Comparison of ENCODE assay signal across 18 cellular contexts in the genomic region with DNA sequence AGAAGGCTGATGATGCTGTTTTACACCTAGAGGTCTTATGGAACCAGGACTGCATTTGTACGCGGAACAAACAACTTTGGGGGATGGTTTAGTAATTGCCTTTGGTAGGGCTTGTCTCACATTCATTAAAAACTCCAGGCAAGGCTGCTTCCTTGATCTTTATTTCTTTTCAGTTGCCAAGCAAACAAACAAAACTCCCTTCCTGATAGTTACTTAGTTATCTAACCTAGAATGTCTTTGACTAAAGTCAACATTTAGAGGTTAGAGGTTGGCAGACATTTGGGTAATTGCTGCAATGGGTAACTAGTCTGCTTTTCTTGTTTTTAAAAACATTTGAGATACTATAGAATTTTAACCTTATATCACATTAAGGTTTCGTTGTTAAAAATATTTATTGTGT.
DNase-seq lines count a peak whose midpoint lies in the region; ATAC-seq, FAIRE-seq and TF ChIP-seq lines count a peak whose summit lies in the region.
"Had no signal": no experiment of that assay in that cellular context is flagged by ENCODE, and none has a peak within 500 bp of the region (broad histone marks: within the 10 kb centered on the region; RNA-seq: fewer than 3 reads in every experiment).

No MANE protein-coding gene starts in this region.

- TF ChIP-seq CTCF in liver (IDR thresholded peaks at IDR 0.05; ENCODE audit: low read depth, low read length, missing input control) (no peak), HepG2 (CRISPR knock-in tag; IDR thresholded peaks at IDR 0.05) (no peak), tibial nerve (IDR thresholded peaks at IDR 0.05) (no peak)

- no peak overlapping the region for H3K23ac ChIP-seq in mesendoderm (ENCODE audit: low read length)

- H4K20me1 ChIP-seq in HepG2 (ENCODE audit: insufficient read depth, low read length), result no peaks in the 10 kb centered on the region

- no peak for TF ChIP-seq EP300 in HepG2 (IDR thresholded peaks at IDR 0.05; ENCODE audit: low read depth in 2 of 2, low read length in 2 of 2)
- no peak for TF ChIP-seq EP300 in HepG2 (CRISPR knock-in tag; IDR thresholded peaks at IDR 0.05; ENCODE audit: borderline replicate concordance)
- TF ChIP-seq EP300 in tibial nerve (IDR thresholded peaks at IDR 0.05), result no peak

- TF ChIP-seq RAD21 in liver (IDR thresholded peaks at IDR 0.05) (no peak), HepG2 (CRISPR knock-in tag; IDR thresholded peaks at IDR 0.05) (no peak)

- H2BK5ac ChIP-seq in mesendoderm (ENCODE audit: low read length), result no peak overlapping the region

- no peak for FAIRE-seq in HepG2 (lab: Jason Lieb, UNC)
- FAIRE-seq: A549, GM12891, K562 had no signal

- no peak overlapping the region for H3K56ac ChIP-seq in mesendoderm (ENCODE audit: low read length)

- ATAC-seq in HepG2, result no peak
- ATAC-seq: A549, K562 had no signal

- H3K9me3 ChIP-seq in liver (ENCODE audit: control insufficient read depth in 4 of 4, low read length in 3 of 4) (no peaks in the 10 kb centered on the region), HepG2 (ENCODE audit: low read length) (no peaks in the 10 kb centered on the region), tibial nerve (no peaks in the 10 kb centered on the region)
- H3K9me3 ChIP-seq: A549, BE2C, Peyer's patch had no signal

- TF ChIP-seq POLR2A in HepG2 (IDR thresholded peaks at IDR 0.05; ENCODE audit: insufficient read depth in 1 of 2, low read depth in 2 of 2, low read length in 2 of 2) (no peak), tibial nerve (IDR thresholded peaks at IDR 0.05) (no peak)

- intact Hi-C loops in HepG2 (cut with micrococcal nuclease; ENCODE audit: unreplicated experiment), result no loop called here

- H3K9ac ChIP-seq in liver (ENCODE audit: low read depth in 1 of 2, low read length in 2 of 2) (no peak overlapping the region), HepG2 (ENCODE audit: insufficient read depth, low read depth, low read length) (no peak overlapping the region), mesendoderm (ENCODE audit: low read length) (no peak overlapping the region)

- no peak overlapping the region for H2AFZ ChIP-seq in HepG2 (ENCODE audit: low read length)

- no TSS peak for BruUV-seq in HepG2 (replicated peaks; lab: Mats Ljungman, UMichigan)

- H3K27me3 ChIP-seq in liver (ENCODE audit: control insufficient read depth in 4 of 4, insufficient read depth in 4 of 4, low read length in 3 of 4) (no peaks in the 10 kb centered on the region), HepG2 (ENCODE audit: control insufficient read depth in 1 of 2, insufficient read depth in 2 of 2, low read length in 2 of 2) (no peaks in the 10 kb centered on the region), mesendoderm (ENCODE audit: insufficient read depth, low read length, poor library complexity) (no peaks in the 10 kb centered on the region), tibial nerve (no peaks in the 10 kb centered on the region)
- H3K27me3 ChIP-seq: BE2C, Peyer's patch had no signal

- H3K79me2 ChIP-seq in HepG2 (ENCODE audit: insufficient read depth, low read length) (no peaks in the 10 kb centered on the region), mesendoderm (ENCODE audit: control insufficient read depth, insufficient read depth, low read length) (no peaks in the 10 kb centered on the region)

- POLR2A ChIA-PET in HepG2 (lab: Yijun Ruan, JAX), result no interaction called here

- H3K27ac ChIP-seq in liver (ENCODE audit: low read depth in 1 of 2, low read length in 2 of 2), result no peak overlapping the region
- no peak overlapping the region for H3K27ac ChIP-seq in HepG2 (ENCODE audit: extremely low read length, insufficient read depth, low read length)
- no peak overlapping the region for H3K27ac ChIP-seq in mesendoderm (ENCODE audit: low read depth, low read length)
- H3K27ac ChIP-seq in tibial nerve, result no peak overlapping the region
- H3K27ac ChIP-seq: A549, Peyer's patch had no signal

- H3K79me1 ChIP-seq in mesendoderm (ENCODE audit: low read length), result no peaks in the 10 kb centered on the region

- H2BK120ac ChIP-seq in mesendoderm (ENCODE audit: low read depth, low read length), result no peak overlapping the region

- H3K18ac ChIP-seq in mesendoderm (ENCODE audit: low read length), result no peak overlapping the region

- in situ Hi-C loops in HepG2 (cut with HindIII; ENCODE audit: extremely low pct_ligation_motif_present, low pct_unique_long_range_greater_than_20kb), result no loop called here

- DNase-seq in HepG2 (ENCODE audit: low spot score) (no peak), NCI-H748 treated with DMSO at 0.1 percent for 48 hours (lab: John Stamatoyannopoulos, UW) (peak; percentile 19), mesendoderm (peak; percentile 17), foreskin melanocyte (no peak), tibial nerve (ENCODE audit: low spot score in 2 of 2) (no peak), Kasumi-1 (lab: John Stamatoyannopoulos, UW) (no peak)
- DNase-seq: BE2C, H7, NCI-H1092, NCI-H146, NCI-H2081 treated with DMSO at 0.1 percent for 48 hours, NCI-H446, NCI-H526, Peyer's patch had no signal

- CTCF ChIA-PET in HepG2 (lab: Yijun Ruan, JAX; ENCODE audit: low intra/inter-chr PET ratio, low total read pairs), result no interaction called here

- H3K36me3 ChIP-seq in liver (ENCODE audit: control insufficient read depth in 4 of 4, insufficient read depth in 3 of 4, low read depth in 1 of 4, low read length in 3 of 4), result no peaks in the 10 kb centered on the region
- H3K36me3 ChIP-seq in HepG2 (replicated peaks in 1 of 2; ENCODE audit: control insufficient read depth in 1 of 2, insufficient read depth in 2 of 2, low read length in 2 of 2), result no peaks in the 10 kb centered on the region
- no peaks in the 10 kb centered on the region for H3K36me3 ChIP-seq in mesendoderm (ENCODE audit: control insufficient read depth, insufficient read depth, low read length)
- no peaks in the 10 kb centered on the region for H3K36me3 ChIP-seq in tibial nerve
- H3K36me3 ChIP-seq: BE2C, Peyer's patch had no signal

- no peak overlapping the region for H2BK15ac ChIP-seq in mesendoderm (replicated peaks; ENCODE audit: low read depth)

- no peak overlapping the region for H2AK5ac ChIP-seq in mesendoderm (ENCODE audit: low read length)

- no peak overlapping the region for H3K4me2 ChIP-seq in HepG2 (ENCODE audit: low read depth, low read length)
- H3K4me2 ChIP-seq in mesendoderm (ENCODE audit: low read length), result no peak overlapping the region
- H3K4me2 ChIP-seq: A549 had no signal

- no peak overlapping the region for H4K5ac ChIP-seq in mesendoderm (ENCODE audit: low read length)

- H3K4me1 ChIP-seq in liver (ENCODE audit: control insufficient read depth in 4 of 4, insufficient read depth in 4 of 4, low read length in 3 of 4), result peaks cover 0 to 3% (median 1%) of the 10 kb centered on the region in 4 donors
- H3K4me1 ChIP-seq in HepG2 (ENCODE audit: insufficient read depth, low read length), result no peaks in the 10 kb centered on the region
- no peaks in the 10 kb centered on the region for H3K4me1 ChIP-seq in mesendoderm (ENCODE audit: control insufficient read depth, low read depth, low read length)
- no peaks in the 10 kb centered on the region for H3K4me1 ChIP-seq in tibial nerve
- H3K4me1 ChIP-seq: A549, BE2C, Peyer's patch had no signal

- 43% methylated on average over 3 of the region's 3 CpGs for WGBS in liver
- 1% methylated on average over 3 of the region's 3 CpGs for WGBS in HepG2 (ENCODE audit: low lambda C conversion rate)
- WGBS in mesendoderm (ENCODE audit: extremely low coverage, insufficient coverage, low lambda C conversion rate), result no CpG with 5 or more reads among the region's 3 CpGs
- WGBS in tibial nerve, 2 donors, result 76 to 83% methylated on average over 3 of the region's 3 CpGs

- no peak overlapping the region for H4K8ac ChIP-seq in mesendoderm (ENCODE audit: low read depth, low read length)

- H3K4me3 ChIP-seq in liver (ENCODE audit: low read depth in 1 of 3, low read length in 3 of 3) (no peak overlapping the region), HepG2 (replicated peaks in 1 of 3; ENCODE audit: insufficient read depth in 1 of 3, low read depth in 2 of 3, low read length in 3 of 3) (no peak overlapping the region), mesendoderm (ENCODE audit: low read length) (no peak overlapping the region), tibial nerve (no peak overlapping the region)
- H3K4me3 ChIP-seq: A549, K562, Peyer's patch had no signal

- H3K4ac ChIP-seq in mesendoderm (ENCODE audit: low read depth, low read length), result no peak overlapping the region

TF ChIP-seq in liver, 16 proteins besides CTCF, POLR2A, EP300 and RAD21:
- TF ChIP-seq HNF4G (IDR thresholded peaks at IDR 0.05) (no peak), FOXA2 (IDR thresholded peaks at IDR 0.05) (peak; percentile 21), YY1 (IDR thresholded peaks at IDR 0.05) (peak; percentile 44), RXRA (IDR thresholded peaks at IDR 0.05) (peak in 1 of 2 donors; percentile 24), GABPA (IDR thresholded peaks at IDR 0.05 in 1 of 2, conservative IDR thresholded peaks at IDR 0.05 in 1 of 2) (no peak), HNF4A (conservative IDR thresholded peaks at IDR 0.05) (peak; percentile 17 to 39)
TF ChIP-seq in liver: peak in this region for 4.

TF ChIP-seq in HepG2, 621 proteins besides CTCF, POLR2A, EP300 and RAD21 (continues in another document):
- TF ChIP-seq ETS1 (CRISPR knock-in tag; IDR thresholded peaks at IDR 0.05), result no peak
- TF ChIP-seq ZNF800 (CRISPR knock-in tag; IDR thresholded peaks at IDR 0.05), result no peak
- TF ChIP-seq BHLHE40 (IDR thresholded peaks at IDR 0.05; ENCODE audit: low read length), result no peak
- no peak for TF ChIP-seq ZNF263 (CRISPR knock-in tag; IDR thresholded peaks at IDR 0.05)

Comparison
In these comparisons a context has a peak if more than half of its experiments do, and no peak if none do; other contexts are left out.
1. DNase-seq: peak in NCI-H748 treated with DMSO at 0.1 percent for 48 hours (single experiment) and mesendoderm (single experiment); none in HepG2 (single experiment), foreskin melanocyte (single experiment), tibial nerve (0 of 2) and Kasumi-1 (0 of 2).